ENCODE assay signal across 1 cellular context in genomic region chr7:149261829-149262617, GRCh38.
A peak's percentile ranks its signal among the peaks of the same experiment; 100 is the strongest.
TF ChIP-seq lines count a peak whose summit lies in the region.

Gene ZNF783, plus strand, starts transcription at chr7:149262196. Its CDS starts 138 bp downstream, at chr7:149262334.

TF ChIP-seq in K562, 482 proteins besides CTCF, POLR2A, EP300 and RAD21 (continued from another document and continues in another):
- TF ChIP-seq PREB (CRISPR knock-in tag; IDR thresholded peaks at IDR 0.05), result 0 out of 2 replicates have a peak, but pooled peaks have one; percentile 21
- TF ChIP-seq NR2C2 (CRISPR knock-in tag; IDR thresholded peaks at IDR 0.05), result peak; percentile 72; the same call in 1 of the 2 replicates
- peak; percentile 73 for TF ChIP-seq NR2C2 (tag; IDR thresholded peaks at IDR 0.05)
- no peak for TF ChIP-seq RBM14 (IDR thresholded peaks at IDR 0.05; ENCODE audit: borderline replicate concordance, insufficient read depth, low read depth, low read length)
- TF ChIP-seq ZNF655 (CRISPR knock-in tag; IDR thresholded peaks at IDR 0.05), result no peak
- TF ChIP-seq HSF4 (CRISPR knock-in tag; IDR thresholded peaks at IDR 0.05; ENCODE audit: borderline replicate concordance), result no peak
- TF ChIP-seq, protein P1, sequence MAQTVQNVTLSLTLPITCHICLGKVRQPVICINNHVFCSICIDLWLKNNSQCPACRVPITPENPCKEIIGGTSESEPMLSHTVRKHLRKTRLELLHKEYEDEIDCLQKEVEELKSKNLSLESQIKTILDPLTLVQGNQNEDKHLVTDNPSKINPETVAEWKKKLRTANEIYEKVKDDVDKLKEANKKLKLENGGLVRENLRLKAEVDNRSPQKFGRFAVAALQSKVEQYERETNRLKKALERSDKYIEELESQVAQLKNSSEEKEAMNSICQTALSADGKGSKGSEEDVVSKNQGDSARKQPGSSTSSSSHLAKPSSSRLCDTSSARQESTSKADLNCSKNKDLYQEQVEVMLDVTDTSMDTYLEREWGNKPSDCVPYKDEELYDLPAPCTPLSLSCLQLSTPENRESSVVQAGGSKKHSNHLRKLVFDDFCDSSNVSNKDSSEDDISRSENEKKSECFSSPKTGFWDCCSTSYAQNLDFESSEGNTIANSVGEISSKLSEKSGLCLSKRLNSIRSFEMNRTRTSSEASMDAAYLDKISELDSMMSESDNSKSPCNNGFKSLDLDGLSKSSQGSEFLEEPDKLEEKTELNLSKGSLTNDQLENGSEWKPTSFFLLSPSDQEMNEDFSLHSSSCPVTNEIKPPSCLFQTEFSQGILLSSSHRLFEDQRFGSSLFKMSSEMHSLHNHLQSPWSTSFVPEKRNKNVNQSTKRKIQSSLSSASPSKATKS (CRISPR knock-in tag; IDR thresholded peaks at IDR 0.05), result no peak
- no peak for TF ChIP-seq ZNF146 (CRISPR knock-in tag; IDR thresholded peaks at IDR 0.05; ENCODE audit: unreplicated experiment)
- TF ChIP-seq NFATC3 (IDR thresholded peaks at IDR 0.05), result no peak
- no peak for TF ChIP-seq FOXK2 (conservative IDR thresholded peaks at IDR 0.05 in 1 of 2, IDR thresholded peaks at IDR 0.05 in 1 of 2; ENCODE audit: low read depth in 2 of 2)
- peak; percentile 12 for TF ChIP-seq PHF20 (IDR thresholded peaks at IDR 0.05; ENCODE audit: partially characterized antibody)
- no peak for TF ChIP-seq ZNF280A (IDR thresholded peaks at IDR 0.05; ENCODE audit: low read depth, partially characterized antibody)
- no peak for TF ChIP-seq ZNF695 (CRISPR knock-in tag; IDR thresholded peaks at IDR 0.05)
- TF ChIP-seq ZNF143 (CRISPR knock-in tag; IDR thresholded peaks at IDR 0.05), result no peak
- TF ChIP-seq, protein P2, sequence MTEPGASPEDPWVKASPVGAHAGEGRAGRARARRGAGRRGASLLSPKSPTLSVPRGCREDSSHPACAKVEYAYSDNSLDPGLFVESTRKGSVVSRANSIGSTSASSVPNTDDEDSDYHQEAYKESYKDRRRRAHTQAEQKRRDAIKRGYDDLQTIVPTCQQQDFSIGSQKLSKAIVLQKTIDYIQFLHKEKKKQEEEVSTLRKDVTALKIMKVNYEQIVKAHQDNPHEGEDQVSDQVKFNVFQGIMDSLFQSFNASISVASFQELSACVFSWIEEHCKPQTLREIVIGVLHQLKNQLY (CRISPR knock-in tag; conservative IDR thresholded peaks at IDR 0.05), result 0 out of 4 replicates have a peak, but pooled peaks of 1 of the 2 experiments have one; percentile 50
- no peak for TF ChIP-seq NCOR1 (IDR thresholded peaks at IDR 0.05)
- no peak for TF ChIP-seq ZNF23 (CRISPR knock-in tag; IDR thresholded peaks at IDR 0.05)
- no peak for TF ChIP-seq HMBOX1 (IDR thresholded peaks at IDR 0.05)
- TF ChIP-seq ETV5 (CRISPR knock-in tag; IDR thresholded peaks at IDR 0.05; ENCODE audit: low read depth), result no peak
- TF ChIP-seq, protein P3, sequence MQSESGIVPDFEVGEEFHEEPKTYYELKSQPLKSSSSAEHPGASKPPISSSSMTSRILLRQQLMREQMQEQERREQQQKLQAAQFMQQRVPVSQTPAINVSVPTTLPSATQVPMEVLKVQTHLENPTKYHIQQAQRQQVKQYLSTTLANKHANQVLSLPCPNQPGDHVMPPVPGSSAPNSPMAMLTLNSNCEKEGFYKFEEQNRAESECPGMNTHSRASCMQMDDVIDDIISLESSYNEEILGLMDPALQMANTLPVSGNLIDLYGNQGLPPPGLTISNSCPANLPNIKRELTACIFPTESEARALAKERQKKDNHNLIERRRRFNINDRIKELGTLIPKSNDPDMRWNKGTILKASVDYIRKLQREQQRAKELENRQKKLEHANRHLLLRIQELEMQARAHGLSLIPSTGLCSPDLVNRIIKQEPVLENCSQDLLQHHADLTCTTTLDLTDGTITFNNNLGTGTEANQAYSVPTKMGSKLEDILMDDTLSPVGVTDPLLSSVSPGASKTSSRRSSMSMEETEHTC (IDR thresholded peaks at IDR 0.05), result no peak
- peak; percentile 91 for TF ChIP-seq SAP30 (IDR thresholded peaks at IDR 0.05; ENCODE audit: borderline replicate concordance, insufficient read depth, low read depth, low read length, poor library complexity, severe bottlenecking)
- TF ChIP-seq FOSL1 (tag; conservative IDR thresholded peaks at IDR 0.05), result no peak
- no peak for TF ChIP-seq ZNF134 (CRISPR knock-in tag; conservative IDR thresholded peaks at IDR 0.05)
- no peak for TF ChIP-seq TAF1 (IDR thresholded peaks at IDR 0.05; ENCODE audit: control insufficient read depth, extremely low read depth, insufficient read depth, low read length, severe bottlenecking)
- TF ChIP-seq RB1 (IDR thresholded peaks at IDR 0.05; ENCODE audit: low read depth), result peak; percentile 88
- TF ChIP-seq NFIC (IDR thresholded peaks at IDR 0.05), result no peak
- TF ChIP-seq HDAC8 (tag; IDR thresholded peaks at IDR 0.05), result 0 out of 2 replicates have a peak, but pooled peaks have one; percentile 30
- TF ChIP-seq HOXB6 (CRISPR knock-in tag; IDR thresholded peaks at IDR 0.05; ENCODE audit: borderline replicate concordance), result no peak
- TF ChIP-seq CC2D1A (IDR thresholded peaks at IDR 0.05), result no peak
- TF ChIP-seq TBL1XR1 (IDR thresholded peaks at IDR 0.05; ENCODE audit: low read length in 2 of 2), result no peak
- no peak for TF ChIP-seq ETS2 (tag; IDR thresholded peaks at IDR 0.05; ENCODE audit: borderline replicate concordance, poor library complexity, severe bottlenecking)
- no peak for TF ChIP-seq ARNT (IDR thresholded peaks at IDR 0.05)
- no peak for TF ChIP-seq ZNF133 (CRISPR knock-in tag; IDR thresholded peaks at IDR 0.05)
- no peak for TF ChIP-seq NCOA6 (IDR thresholded peaks at IDR 0.05)
- TF ChIP-seq, protein P4, sequence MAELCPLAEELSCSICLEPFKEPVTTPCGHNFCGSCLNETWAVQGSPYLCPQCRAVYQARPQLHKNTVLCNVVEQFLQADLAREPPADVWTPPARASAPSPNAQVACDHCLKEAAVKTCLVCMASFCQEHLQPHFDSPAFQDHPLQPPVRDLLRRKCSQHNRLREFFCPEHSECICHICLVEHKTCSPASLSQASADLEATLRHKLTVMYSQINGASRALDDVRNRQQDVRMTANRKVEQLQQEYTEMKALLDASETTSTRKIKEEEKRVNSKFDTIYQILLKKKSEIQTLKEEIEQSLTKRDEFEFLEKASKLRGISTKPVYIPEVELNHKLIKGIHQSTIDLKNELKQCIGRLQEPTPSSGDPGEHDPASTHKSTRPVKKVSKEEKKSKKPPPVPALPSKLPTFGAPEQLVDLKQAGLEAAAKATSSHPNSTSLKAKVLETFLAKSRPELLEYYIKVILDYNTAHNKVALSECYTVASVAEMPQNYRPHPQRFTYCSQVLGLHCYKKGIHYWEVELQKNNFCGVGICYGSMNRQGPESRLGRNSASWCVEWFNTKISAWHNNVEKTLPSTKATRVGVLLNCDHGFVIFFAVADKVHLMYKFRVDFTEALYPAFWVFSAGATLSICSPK (IDR thresholded peaks at IDR 0.05; ENCODE audit: borderline replicate concordance), result no peak
- TF ChIP-seq HMG20B (CRISPR knock-in tag; IDR thresholded peaks at IDR 0.05), result no peak
- TF ChIP-seq ZKSCAN3 (CRISPR knock-in tag; IDR thresholded peaks at IDR 0.05), result no peak
- no peak for TF ChIP-seq IRF2 (CRISPR knock-in tag; IDR thresholded peaks at IDR 0.05)
- TF ChIP-seq BCL6 (CRISPR knock-in tag; IDR thresholded peaks at IDR 0.05), result no peak
- TF ChIP-seq MED1 (CRISPR knock-in tag; IDR thresholded peaks at IDR 0.05; ENCODE audit: borderline replicate concordance), result no peak
- peak; percentile 57 to 89; a peak in 3 of 4 replicates for TF ChIP-seq SIN3A (IDR thresholded peaks at IDR 0.05; ENCODE audit: borderline replicate concordance in 2 of 2, control insufficient read depth in 1 of 2, low read depth in 2 of 2, low read length in 2 of 2)
- TF ChIP-seq, protein P5, sequence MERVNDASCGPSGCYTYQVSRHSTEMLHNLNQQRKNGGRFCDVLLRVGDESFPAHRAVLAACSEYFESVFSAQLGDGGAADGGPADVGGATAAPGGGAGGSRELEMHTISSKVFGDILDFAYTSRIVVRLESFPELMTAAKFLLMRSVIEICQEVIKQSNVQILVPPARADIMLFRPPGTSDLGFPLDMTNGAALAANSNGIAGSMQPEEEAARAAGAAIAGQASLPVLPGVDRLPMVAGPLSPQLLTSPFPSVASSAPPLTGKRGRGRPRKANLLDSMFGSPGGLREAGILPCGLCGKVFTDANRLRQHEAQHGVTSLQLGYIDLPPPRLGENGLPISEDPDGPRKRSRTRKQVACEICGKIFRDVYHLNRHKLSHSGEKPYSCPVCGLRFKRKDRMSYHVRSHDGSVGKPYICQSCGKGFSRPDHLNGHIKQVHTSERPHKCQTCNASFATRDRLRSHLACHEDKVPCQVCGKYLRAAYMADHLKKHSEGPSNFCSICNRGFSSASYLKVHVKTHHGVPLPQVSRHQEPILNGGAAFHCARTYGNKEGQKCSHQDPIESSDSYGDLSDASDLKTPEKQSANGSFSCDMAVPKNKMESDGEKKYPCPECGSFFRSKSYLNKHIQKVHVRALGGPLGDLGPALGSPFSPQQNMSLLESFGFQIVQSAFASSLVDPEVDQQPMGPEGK (CRISPR knock-in tag; IDR thresholded peaks at IDR 0.05; ENCODE audit: borderline replicate concordance), result no peak
- peak; percentile 92 for TF ChIP-seq MAX (CRISPR knock-in tag; IDR thresholded peaks at IDR 0.05)
- TF ChIP-seq, protein P6, sequence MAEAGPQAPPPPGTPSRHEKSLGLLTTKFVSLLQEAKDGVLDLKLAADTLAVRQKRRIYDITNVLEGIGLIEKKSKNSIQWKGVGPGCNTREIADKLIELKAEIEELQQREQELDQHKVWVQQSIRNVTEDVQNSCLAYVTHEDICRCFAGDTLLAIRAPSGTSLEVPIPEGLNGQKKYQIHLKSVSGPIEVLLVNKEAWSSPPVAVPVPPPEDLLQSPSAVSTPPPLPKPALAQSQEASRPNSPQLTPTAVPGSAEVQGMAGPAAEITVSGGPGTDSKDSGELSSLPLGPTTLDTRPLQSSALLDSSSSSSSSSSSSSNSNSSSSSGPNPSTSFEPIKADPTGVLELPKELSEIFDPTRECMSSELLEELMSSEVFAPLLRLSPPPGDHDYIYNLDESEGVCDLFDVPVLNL (CRISPR knock-in tag; IDR thresholded peaks at IDR 0.05; ENCODE audit: low read depth), result no peak
- TF ChIP-seq TCF3 (CRISPR knock-in tag; IDR thresholded peaks at IDR 0.05), result no peak
- no peak for TF ChIP-seq POLR3G (IDR thresholded peaks at IDR 0.05; ENCODE audit: extremely low read depth, insufficient read length, insufficient replicate concordance)
- TF ChIP-seq MAFK (IDR thresholded peaks at IDR 0.05; ENCODE audit: low read length), result no peak
- no peak for TF ChIP-seq ZNF830 (CRISPR knock-in tag; IDR thresholded peaks at IDR 0.05)
- TF ChIP-seq RBM39 (optimal IDR thresholded peaks at IDR 0.05; ENCODE audit: low read depth, low read length), result no peak
- TF ChIP-seq KLF1 (tag; IDR thresholded peaks at IDR 0.05), result no peak; the same call in none of the 2 replicates
- TF ChIP-seq RAD51 (IDR thresholded peaks at IDR 0.05; ENCODE audit: borderline replicate concordance, low read depth), result no peak
- TF ChIP-seq RBBP5 (IDR thresholded peaks at IDR 0.05; ENCODE audit: borderline replicate concordance, insufficient read depth, low read length, poor library complexity, severe bottlenecking), result peak; percentile 50
- no peak for TF ChIP-seq ZBTB26 (CRISPR knock-in tag; IDR thresholded peaks at IDR 0.05)
- TF ChIP-seq ZC3H8 (IDR thresholded peaks at IDR 0.05), result no peak
